ENCODE assay signal across 12 cellular contexts in genomic region chr2:182667321-182667695, GRCh38. TPM values are rescaled to one million over a fixed set of nuclear protein-coding genes. Genes with fewer than 3 reads are reported as not detected.
A peak's percentile ranks its signal among the peaks of the same experiment; 100 is the strongest.
DNase-seq lines count a peak whose midpoint lies in the region; ATAC-seq, FAIRE-seq and TF ChIP-seq lines count a peak whose summit lies in the region.
"Had no signal": no experiment of that assay in that cellular context is flagged by ENCODE, and none has a peak within 500 bp of the region (broad histone marks: within the 10 kb centered on the region; RNA-seq: fewer than 3 reads in every experiment).

No MANE protein-coding gene starts in this region.

- BruUV-seq in HepG2 (replicated peaks; lab: Mats Ljungman, UMichigan): no TSS peak

- TF ChIP-seq EP300 in HepG2 (IDR thresholded peaks at IDR 0.05; ENCODE audit: low read depth in 2 of 2, low read length in 2 of 2) (no peak), HepG2 (CRISPR knock-in tag; IDR thresholded peaks at IDR 0.05; ENCODE audit: borderline replicate concordance) (no peak)

- H3K79me2 ChIP-seq in HepG2 (ENCODE audit: insufficient read depth, low read length): no peaks in the 10 kb centered on the region

- H3K9me3 ChIP-seq in HepG2 (ENCODE audit: low read length) (no peaks in the 10 kb centered on the region), right lobe of liver (no peaks in the 10 kb centered on the region), tibial artery (no peaks in the 10 kb centered on the region)
- H3K9me3 ChIP-seq: HAP-1 had no signal

- no peaks in the 10 kb centered on the region; a peak in 1 of 5 replicates for H3K27me3 ChIP-seq in HepG2 (ENCODE audit: control insufficient read depth in 1 of 2, insufficient read depth in 2 of 2, low read length in 2 of 2)
- no peaks in the 10 kb centered on the region for H3K27me3 ChIP-seq in right lobe of liver
- H3K27me3 ChIP-seq in tibial artery: no peaks in the 10 kb centered on the region

- H3K4me3 ChIP-seq in HepG2 (replicated peaks in 1 of 3; ENCODE audit: insufficient read depth in 1 of 3, low read depth in 2 of 3, low read length in 3 of 3) (no peak overlapping the region), right lobe of liver (no peak overlapping the region), tibial artery (no peak overlapping the region)
- H3K4me3 ChIP-seq: HAP-1 had no signal

- H3K9ac ChIP-seq in HepG2 (ENCODE audit: insufficient read depth, low read depth, low read length): no peak overlapping the region

- no peak for DNase-seq in HepG2 (ENCODE audit: low spot score)
- no peak for DNase-seq in right lobe of liver
- DNase-seq in type B pancreatic cell (ENCODE audit: extremely low spot score, unreplicated experiment): no peak
- DNase-seq in tibial artery: no peak
- DNase-seq in islet precursor cell: no peak

- no peak overlapping the region for H3K27ac ChIP-seq in HepG2 (ENCODE audit: extremely low read length, insufficient read depth, low read length)
- no peak overlapping the region for H3K27ac ChIP-seq in right lobe of liver
- H3K27ac ChIP-seq in tibial artery: no peak overlapping the region

- peak; percentile 34 for ATAC-seq in HepG2
- ATAC-seq in right lobe of liver: no peak
- ATAC-seq in HG02588 (IDR thresholded peaks at IDR 0.05; ENCODE audit: unreplicated experiment): peak; percentile 28
- peak; percentile 32 for ATAC-seq in HG03442 (IDR thresholded peaks at IDR 0.05; ENCODE audit: unreplicated experiment)
- ATAC-seq in HG03571 (IDR thresholded peaks at IDR 0.05; ENCODE audit: unreplicated experiment): no peak

- in situ Hi-C loops in HepG2 (cut with HindIII; ENCODE audit: extremely low pct_ligation_motif_present, low pct_unique_long_range_greater_than_20kb): no loop called here

- no peaks in the 10 kb centered on the region for H3K4me1 Mint-ChIP-seq in type B pancreatic cell (ENCODE audit: unreplicated experiment)
- H3K4me1 Mint-ChIP-seq: central memory CD8-positive, alpha-beta T cell had no signal

- intact Hi-C loops in HepG2 (cut with micrococcal nuclease; ENCODE audit: unreplicated experiment) (loop anchor here (1.0 to 2.0 kb wide), 2 partner anchors 49 to 313 kb away; partner anchors contain the start of gene DNAJC10), right lobe of liver (cut with DNase I) (no loop called here), tibial artery (cut with DNase I; ENCODE audit: low total_unique reads) (no loop called here)

- H3K4me1 ChIP-seq in HepG2 (ENCODE audit: insufficient read depth, low read length): peaks cover 16% of the 10 kb centered on the region
- H3K4me1 ChIP-seq in right lobe of liver: no peaks in the 10 kb centered on the region
- H3K4me1 ChIP-seq in tibial artery: no peaks in the 10 kb centered on the region
- H3K4me1 ChIP-seq: HAP-1 had no signal

- no peaks in the 10 kb centered on the region for H3K9me3 Mint-ChIP-seq in type B pancreatic cell
- H3K9me3 Mint-ChIP-seq: activated T-helper 1 cell treated with anti-CD3 and anti-CD28 coated beads, Interleukin-12 subunit alpha, Interleukin-12 subunit beta, Interleukin-2, Interleukin-4 antibody, amounts not matched to agents 30 ng/mL and 10 ng/mL and 1 ng/mL, durations not matched to agents 14 hours and 24 hours and 36 hours; central memory CD8-positive, alpha-beta T cell had no signal

- no peak for TF ChIP-seq RAD21 in HepG2 (CRISPR knock-in tag; IDR thresholded peaks at IDR 0.05)

- TF ChIP-seq CTCF in HepG2 (CRISPR knock-in tag; IDR thresholded peaks at IDR 0.05): no peak
- no peak for TF ChIP-seq CTCF in right lobe of liver (IDR thresholded peaks at IDR 0.05)
- TF ChIP-seq CTCF in type B pancreatic cell (conservative IDR thresholded peaks at IDR 0.05): peak; percentile 8
- no peak for TF ChIP-seq CTCF in tibial artery (IDR thresholded peaks at IDR 0.05)

- FAIRE-seq in HepG2 (lab: Jason Lieb, UNC): no peak
- FAIRE-seq: G401.6 had no signal

- no peak overlapping the region for H2AFZ ChIP-seq in HepG2 (ENCODE audit: low read length)

- H3K36me3 ChIP-seq in HepG2 (replicated peaks in 1 of 2; ENCODE audit: control insufficient read depth in 1 of 2, insufficient read depth in 2 of 2, low read length in 2 of 2) (no peaks in the 10 kb centered on the region), right lobe of liver (no peaks in the 10 kb centered on the region), tibial artery (no peaks in the 10 kb centered on the region)
- H3K36me3 ChIP-seq: HAP-1 had no signal

- POLR2A ChIA-PET in HepG2 (lab: Yijun Ruan, JAX): no interaction called here

- H4K20me1 ChIP-seq in HepG2 (ENCODE audit: insufficient read depth, low read length): no peaks in the 10 kb centered on the region

- 0 out of 2 replicates have a peak overlapping the region, but pooled peaks have one; percentile 0 for H3K4me2 ChIP-seq in HepG2 (ENCODE audit: low read depth, low read length)

- H3K27ac Mint-ChIP-seq in type B pancreatic cell: no peak overlapping the region
- H3K27ac Mint-ChIP-seq: activated T-helper 1 cell treated with anti-CD3 and anti-CD28 coated beads, Interleukin-12 subunit alpha, Interleukin-12 subunit beta, Interleukin-2, Interleukin-4 antibody, amounts not matched to agents 30 ng/mL and 10 ng/mL and 1 ng/mL, durations not matched to agents 14 hours and 24 hours and 36 hours had no signal

- no peak overlapping the region for H3K4me3 Mint-ChIP-seq in type B pancreatic cell
- H3K4me3 Mint-ChIP-seq: activated T-helper 1 cell treated with anti-CD3 and anti-CD28 coated beads, Interleukin-12 subunit alpha, Interleukin-12 subunit beta, Interleukin-2, Interleukin-4 antibody, amounts not matched to agents 30 ng/mL and 10 ng/mL and 1 ng/mL, durations not matched to agents 14 hours and 24 hours and 36 hours; central memory CD8-positive, alpha-beta T cell had no signal

- TF ChIP-seq POLR2A in HepG2 (IDR thresholded peaks at IDR 0.05; ENCODE audit: insufficient read depth in 1 of 2, low read depth in 2 of 2, low read length in 2 of 2) (no peak), right lobe of liver (IDR thresholded peaks at IDR 0.05) (no peak)

- H3K27me3 Mint-ChIP-seq in type B pancreatic cell: no peaks in the 10 kb centered on the region

- CTCF ChIA-PET in HepG2 (lab: Yijun Ruan, JAX; ENCODE audit: low intra/inter-chr PET ratio, low total read pairs): interaction anchor here (1.1 kb wide), 1 partner anchor 313 kb away, joined by 5 read pairs; no protein-coding TSS in a partner anchor

- WGBS in HepG2 (ENCODE audit: low lambda C conversion rate): 3% methylated on average over 1 of the region's 1 CpG
- 38% methylated on average over 1 of the region's 1 CpG for WGBS in right lobe of liver (ENCODE audit: insufficient coverage, low coverage, low lambda C conversion rate, missing lambda C conversion rate)

- no peaks in the 10 kb centered on the region for H3K36me3 Mint-ChIP-seq in type B pancreatic cell

TF ChIP-seq in HepG2, 621 proteins besides CTCF, POLR2A, EP300 and RAD21 (continues in another document):
- no peak for TF ChIP-seq SNAPC2 (CRISPR knock-in tag; IDR thresholded peaks at IDR 0.05)
- TF ChIP-seq SRSF9 (IDR thresholded peaks at IDR 0.05; ENCODE audit: borderline replicate concordance, insufficient read depth, low read depth, low read length, poor library complexity, severe bottlenecking): no peak
- no peak for TF ChIP-seq CBFB (CRISPR knock-in tag; IDR thresholded peaks at IDR 0.05)
- no peak for TF ChIP-seq ELK4 (CRISPR knock-in tag; IDR thresholded peaks at IDR 0.05; ENCODE audit: borderline replicate concordance)
- no peak for TF ChIP-seq ARNT (IDR thresholded peaks at IDR 0.05)
- no peak for TF ChIP-seq ZBTB8A (CRISPR knock-in tag; IDR thresholded peaks at IDR 0.05; ENCODE audit: borderline replicate concordance, low read depth)

RNA-seq across cellular contexts. Expression of gene DNAJC10, which starts 48.7 kb away (rescaled TPM):
- total RNA-seq in HepG2 (2016; rRNA removed; fragmentation: Illumina TruSeq; extraction: Trizol) (178 and 190 TPM in 2 replicates), right lobe of liver (10 to 100 TPM; 26.1 to 37.7 (median 33.0) TPM), type B pancreatic cell (ENCODE audit: low replicate concordance) (68.0 and 110 TPM in 2 replicates)
- 20.2 and 22.6 TPM in 2 replicates for total RNA-seq in HepG2 (2016; cell fraction: cytosol; rRNA removed; fragmentation: Illumina TruSeq; extraction: Trizol; ENCODE audit: low read depth)
- 187 and 195 TPM in 2 replicates for total RNA-seq in HepG2 (2016; cell fraction: insoluble cytoplasmic fraction; rRNA removed; fragmentation: Illumina TruSeq; extraction: Trizol)
- 118 and 122 TPM in 2 replicates for total RNA-seq in HepG2 (2016; cell fraction: membrane; rRNA removed; fragmentation: Illumina TruSeq; extraction: Trizol)
- total RNA-seq in HepG2 (2016; cell fraction: nucleus; rRNA removed; fragmentation: Illumina TruSeq; extraction: Trizol): 194 and 207 TPM in 2 replicates
- 40.1 and 44.1 TPM in 2 replicates for polyA plus RNA-seq in HepG2 (2011; rRNA removed)
- polyA plus RNA-seq in HepG2 (2011; cell fraction: cytosol; rRNA removed): 14.0 and 24.2 TPM in 2 replicates
- 43.5 and 66.4 TPM in 2 replicates for polyA plus RNA-seq in HepG2 (2011; cell fraction: nucleus; rRNA removed)
- polyA plus RNA-seq in HepG2 (2012): 68.3 and 73.4 TPM in 2 replicates
- 17.2 and 23.7 TPM in 2 replicates for polyA plus RNA-seq in HepG2 (2016; cell fraction: cytosol; fragmentation: Illumina TruSeq; extraction: Trizol; ENCODE audit: low read depth)
- 90.6 and 103 TPM in 2 replicates for polyA plus RNA-seq in HepG2 (2016; cell fraction: insoluble cytoplasmic fraction; fragmentation: Illumina TruSeq; extraction: Trizol; ENCODE audit: low read depth)
- 49.0 and 50.6 TPM in 2 replicates for polyA plus RNA-seq in HepG2 (2016; cell fraction: membrane; fragmentation: Illumina TruSeq; extraction: Trizol; ENCODE audit: low read depth)
- 135 and 139 TPM in 2 replicates for polyA plus RNA-seq in HepG2 (2016; cell fraction: nucleus; fragmentation: Illumina TruSeq; extraction: Trizol; ENCODE audit: insufficient read depth, low read depth)
- 16.0 and 24.1 TPM in 2 replicates for polyA minus RNA-seq in HepG2 (2011; rRNA and poly(A)+ RNA removed; ENCODE audit: low replicate concordance)
- 45.0 and 49.4 TPM in 2 replicates for polyA minus RNA-seq in HepG2 (2011; cell fraction: cytosol; rRNA and poly(A)+ RNA removed)
- polyA minus RNA-seq in HepG2 (2011; cell fraction: nucleus; rRNA and poly(A)+ RNA removed): 71.5 and 98.2 TPM in 2 replicates

Comparison
In these comparisons a context has a peak if more than half of its experiments do, and no peak if none do; other contexts are left out.
1. ATAC-seq: peak in HepG2 (single experiment), HG02588 (single experiment) and HG03442 (single experiment); none in right lobe of liver (0 of 4) and HG03571 (single experiment).